1 cellular context compared by ENCODE assay signal in genomic region chr20:5950271-5951031, GRCh38.
A peak's percentile ranks its signal among the peaks of the same experiment; 100 is the strongest.
TF ChIP-seq lines count a peak whose summit lies in the region.

MCM8 (plus strand) TSS chr20:5950652; CDS start chr20:5952016, 1,364 bp downstream.
A gene with protein sequence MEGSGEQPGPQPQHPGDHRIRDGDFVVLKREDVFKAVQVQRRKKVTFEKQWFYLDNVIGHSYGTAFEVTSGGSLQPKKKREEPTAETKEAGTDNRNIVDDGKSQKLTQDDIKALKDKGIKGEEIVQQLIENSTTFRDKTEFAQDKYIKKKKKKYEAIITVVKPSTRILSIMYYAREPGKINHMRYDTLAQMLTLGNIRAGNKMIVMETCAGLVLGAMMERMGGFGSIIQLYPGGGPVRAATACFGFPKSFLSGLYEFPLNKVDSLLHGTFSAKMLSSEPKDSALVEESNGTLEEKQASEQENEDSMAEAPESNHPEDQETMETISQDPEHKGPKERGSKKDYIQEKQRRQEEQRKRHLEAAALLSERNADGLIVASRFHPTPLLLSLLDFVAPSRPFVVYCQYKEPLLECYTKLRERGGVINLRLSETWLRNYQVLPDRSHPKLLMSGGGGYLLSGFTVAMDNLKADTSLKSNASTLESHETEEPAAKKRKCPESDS (minus strand): TSS chr20:5950533. CDS start chr20:5950405, 128 bp downstream.

TF ChIP-seq in GM12878, 131 proteins besides CTCF, POLR2A, EP300 and RAD21 (continued from another document and continues in another):
- no peak for TF ChIP-seq ZBTB4 (CRISPR knock-in tag; IDR thresholded peaks at IDR 0.05)
- no peak for TF ChIP-seq RCOR1 (conservative IDR thresholded peaks at IDR 0.05; ENCODE audit: low read depth, low read length)
- no peak for TF ChIP-seq NRF1 (conservative IDR thresholded peaks at IDR 0.05; ENCODE audit: low read depth, low read length)
- peak; percentile 47; the same call in 1 of the 2 replicates for TF ChIP-seq TBL1XR1 (IDR thresholded peaks at IDR 0.05; ENCODE audit: low read depth, low read length)
- no peak for TF ChIP-seq ZBED1 (IDR thresholded peaks at IDR 0.05; ENCODE audit: borderline replicate concordance)
- TF ChIP-seq, protein P1, sequence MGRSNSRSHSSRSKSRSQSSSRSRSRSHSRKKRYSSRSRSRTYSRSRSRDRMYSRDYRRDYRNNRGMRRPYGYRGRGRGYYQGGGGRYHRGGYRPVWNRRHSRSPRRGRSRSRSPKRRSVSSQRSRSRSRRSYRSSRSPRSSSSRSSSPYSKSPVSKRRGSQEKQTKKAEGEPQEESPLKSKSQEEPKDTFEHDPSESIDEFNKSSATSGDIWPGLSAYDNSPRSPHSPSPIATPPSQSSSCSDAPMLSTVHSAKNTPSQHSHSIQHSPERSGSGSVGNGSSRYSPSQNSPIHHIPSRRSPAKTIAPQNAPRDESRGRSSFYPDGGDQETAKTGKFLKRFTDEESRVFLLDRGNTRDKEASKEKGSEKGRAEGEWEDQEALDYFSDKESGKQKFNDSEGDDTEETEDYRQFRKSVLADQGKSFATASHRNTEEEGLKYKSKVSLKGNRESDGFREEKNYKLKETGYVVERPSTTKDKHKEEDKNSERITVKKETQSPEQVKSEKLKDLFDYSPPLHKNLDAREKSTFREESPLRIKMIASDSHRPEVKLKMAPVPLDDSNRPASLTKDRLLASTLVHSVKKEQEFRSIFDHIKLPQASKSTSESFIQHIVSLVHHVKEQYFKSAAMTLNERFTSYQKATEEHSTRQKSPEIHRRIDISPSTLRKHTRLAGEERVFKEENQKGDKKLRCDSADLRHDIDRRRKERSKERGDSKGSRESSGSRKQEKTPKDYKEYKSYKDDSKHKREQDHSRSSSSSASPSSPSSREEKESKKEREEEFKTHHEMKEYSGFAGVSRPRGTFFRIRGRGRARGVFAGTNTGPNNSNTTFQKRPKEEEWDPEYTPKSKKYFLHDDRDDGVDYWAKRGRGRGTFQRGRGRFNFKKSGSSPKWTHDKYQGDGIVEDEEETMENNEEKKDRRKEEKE (IDR thresholded peaks at IDR 0.05) = no peak
- no peak for TF ChIP-seq STAT3 (IDR thresholded peaks at IDR 0.05; ENCODE audit: low read depth, low read length)
- TF ChIP-seq, protein P2, sequence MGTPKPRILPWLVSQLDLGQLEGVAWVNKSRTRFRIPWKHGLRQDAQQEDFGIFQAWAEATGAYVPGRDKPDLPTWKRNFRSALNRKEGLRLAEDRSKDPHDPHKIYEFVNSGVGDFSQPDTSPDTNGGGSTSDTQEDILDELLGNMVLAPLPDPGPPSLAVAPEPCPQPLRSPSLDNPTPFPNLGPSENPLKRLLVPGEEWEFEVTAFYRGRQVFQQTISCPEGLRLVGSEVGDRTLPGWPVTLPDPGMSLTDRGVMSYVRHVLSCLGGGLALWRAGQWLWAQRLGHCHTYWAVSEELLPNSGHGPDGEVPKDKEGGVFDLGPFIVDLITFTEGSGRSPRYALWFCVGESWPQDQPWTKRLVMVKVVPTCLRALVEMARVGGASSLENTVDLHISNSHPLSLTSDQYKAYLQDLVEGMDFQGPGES (IDR thresholded peaks at IDR 0.05) = no peak
- TF ChIP-seq, protein P3, sequence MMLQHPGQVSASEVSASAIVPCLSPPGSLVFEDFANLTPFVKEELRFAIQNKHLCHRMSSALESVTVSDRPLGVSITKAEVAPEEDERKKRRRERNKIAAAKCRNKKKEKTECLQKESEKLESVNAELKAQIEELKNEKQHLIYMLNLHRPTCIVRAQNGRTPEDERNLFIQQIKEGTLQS (IDR thresholded peaks at IDR 0.05; ENCODE audit: borderline replicate concordance, extremely low read depth, low read depth, low read length) = peak; percentile 30; the same call in 1 of the 2 replicates
- no peak for TF ChIP-seq JUNB (IDR thresholded peaks at IDR 0.05)
- TF ChIP-seq BACH1 (IDR thresholded peaks at IDR 0.05; ENCODE audit: borderline replicate concordance) = peak; percentile 61
- TF ChIP-seq ESRRA (IDR thresholded peaks at IDR 0.05; ENCODE audit: low read length) = no peak
- TF ChIP-seq CBFB (IDR thresholded peaks at IDR 0.05; ENCODE audit: low read depth) = peak; percentile 82; the same call in 1 of the 2 replicates
- peak; percentile 18 to 83; a peak in 2 of 4 replicates for TF ChIP-seq SRF (IDR thresholded peaks at IDR 0.05; ENCODE audit: low read depth in 2 of 2, low read length in 2 of 2)
- TF ChIP-seq, protein P4, sequence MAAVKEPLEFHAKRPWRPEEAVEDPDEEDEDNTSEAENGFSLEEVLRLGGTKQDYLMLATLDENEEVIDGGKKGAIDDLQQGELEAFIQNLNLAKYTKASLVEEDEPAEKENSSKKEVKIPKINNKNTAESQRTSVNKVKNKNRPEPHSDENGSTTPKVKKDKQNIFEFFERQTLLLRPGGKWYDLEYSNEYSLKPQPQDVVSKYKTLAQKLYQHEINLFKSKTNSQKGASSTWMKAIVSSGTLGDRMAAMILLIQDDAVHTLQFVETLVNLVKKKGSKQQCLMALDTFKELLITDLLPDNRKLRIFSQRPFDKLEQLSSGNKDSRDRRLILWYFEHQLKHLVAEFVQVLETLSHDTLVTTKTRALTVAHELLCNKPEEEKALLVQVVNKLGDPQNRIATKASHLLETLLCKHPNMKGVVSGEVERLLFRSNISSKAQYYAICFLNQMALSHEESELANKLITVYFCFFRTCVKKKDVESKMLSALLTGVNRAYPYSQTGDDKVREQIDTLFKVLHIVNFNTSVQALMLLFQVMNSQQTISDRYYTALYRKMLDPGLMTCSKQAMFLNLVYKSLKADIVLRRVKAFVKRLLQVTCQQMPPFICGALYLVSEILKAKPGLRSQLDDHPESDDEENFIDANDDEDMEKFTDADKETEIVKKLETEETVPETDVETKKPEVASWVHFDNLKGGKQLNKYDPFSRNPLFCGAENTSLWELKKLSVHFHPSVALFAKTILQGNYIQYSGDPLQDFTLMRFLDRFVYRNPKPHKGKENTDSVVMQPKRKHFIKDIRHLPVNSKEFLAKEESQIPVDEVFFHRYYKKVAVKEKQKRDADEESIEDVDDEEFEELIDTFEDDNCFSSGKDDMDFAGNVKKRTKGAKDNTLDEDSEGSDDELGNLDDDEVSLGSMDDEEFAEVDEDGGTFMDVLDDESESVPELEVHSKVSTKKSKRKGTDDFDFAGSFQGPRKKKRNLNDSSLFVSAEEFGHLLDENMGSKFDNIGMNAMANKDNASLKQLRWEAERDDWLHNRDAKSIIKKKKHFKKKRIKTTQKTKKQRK (IDR thresholded peaks at IDR 0.05; ENCODE audit: low read depth, low read length) = no peak
- no peak for TF ChIP-seq ZZZ3 (IDR thresholded peaks at IDR 0.05; ENCODE audit: control insufficient read depth, insufficient read length, low read depth)
- TF ChIP-seq, protein P5, sequence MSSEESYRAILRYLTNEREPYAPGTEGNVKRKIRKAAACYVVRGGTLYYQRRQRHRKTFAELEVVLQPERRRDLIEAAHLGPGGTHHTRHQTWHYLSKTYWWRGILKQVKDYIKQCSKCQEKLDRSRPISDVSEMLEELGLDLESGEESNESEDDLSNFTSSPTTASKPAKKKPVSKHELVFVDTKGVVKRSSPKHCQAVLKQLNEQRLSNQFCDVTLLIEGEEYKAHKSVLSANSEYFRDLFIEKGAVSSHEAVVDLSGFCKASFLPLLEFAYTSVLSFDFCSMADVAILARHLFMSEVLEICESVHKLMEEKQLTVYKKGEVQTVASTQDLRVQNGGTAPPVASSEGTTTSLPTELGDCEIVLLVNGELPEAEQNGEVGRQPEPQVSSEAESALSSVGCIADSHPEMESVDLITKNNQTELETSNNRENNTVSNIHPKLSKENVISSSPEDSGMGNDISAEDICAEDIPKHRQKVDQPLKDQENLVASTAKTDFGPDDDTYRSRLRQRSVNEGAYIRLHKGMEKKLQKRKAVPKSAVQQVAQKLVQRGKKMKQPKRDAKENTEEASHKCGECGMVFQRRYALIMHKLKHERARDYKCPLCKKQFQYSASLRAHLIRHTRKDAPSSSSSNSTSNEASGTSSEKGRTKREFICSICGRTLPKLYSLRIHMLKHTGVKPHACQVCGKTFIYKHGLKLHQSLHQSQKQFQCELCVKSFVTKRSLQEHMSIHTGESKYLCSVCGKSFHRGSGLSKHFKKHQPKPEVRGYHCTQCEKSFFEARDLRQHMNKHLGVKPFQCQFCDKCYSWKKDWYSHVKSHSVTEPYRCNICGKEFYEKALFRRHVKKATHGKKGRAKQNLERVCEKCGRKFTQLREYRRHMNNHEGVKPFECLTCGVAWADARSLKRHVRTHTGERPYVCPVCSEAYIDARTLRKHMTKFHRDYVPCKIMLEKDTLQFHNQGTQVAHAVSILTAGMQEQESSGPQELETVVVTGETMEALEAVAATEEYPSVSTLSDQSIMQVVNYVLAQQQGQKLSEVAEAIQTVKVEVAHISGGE (CRISPR knock-in tag; IDR thresholded peaks at IDR 0.05) = no peak
- no peak for TF ChIP-seq FOXM1 (IDR thresholded peaks at IDR 0.05; ENCODE audit: low read depth, low read length)
- TF ChIP-seq RAD51 (IDR thresholded peaks at IDR 0.05) = peak; percentile 81
- TF ChIP-seq CBX3 (IDR thresholded peaks at IDR 0.05; ENCODE audit: borderline replicate concordance, low read depth) = no peak
- TF ChIP-seq ZNF207 (IDR thresholded peaks at IDR 0.05; ENCODE audit: borderline replicate concordance) = no peak; the same call in 1 of the 2 replicates
- TF ChIP-seq TARDBP (IDR thresholded peaks at IDR 0.05; ENCODE audit: borderline replicate concordance) = no peak
- TF ChIP-seq NFIC (IDR thresholded peaks at IDR 0.05; ENCODE audit: low read depth, low read length) = no peak
- peak; percentile 74; the same call in 2 of the 3 replicates for TF ChIP-seq POU2F2 (IDR thresholded peaks at IDR 0.05; ENCODE audit: borderline replicate concordance, low read depth, low read length)
- no peak for TF ChIP-seq NFYA (IDR thresholded peaks at IDR 0.05; ENCODE audit: borderline replicate concordance, low read depth, low read length)
- TF ChIP-seq RUNX3 (IDR thresholded peaks at IDR 0.05; ENCODE audit: low read length) = peak; percentile 87
- TF ChIP-seq POLR2AphosphoS2 (IDR thresholded peaks at IDR 0.05; ENCODE audit: low read depth, low read length) = no peak
- TF ChIP-seq TAF1 (IDR thresholded peaks at IDR 0.05; ENCODE audit: borderline replicate concordance, low read depth, low read length) = peak; percentile 70; the same call in 1 of the 2 replicates
- TF ChIP-seq RELA (IDR thresholded peaks at IDR 0.05; ENCODE audit: borderline replicate concordance, partially characterized antibody) = no peak
- peak; percentile 99 for TF ChIP-seq MXI1 (IDR thresholded peaks at IDR 0.05; ENCODE audit: low read depth, low read length)
- TF ChIP-seq ASH2L (IDR thresholded peaks at IDR 0.05; ENCODE audit: borderline replicate concordance, low read depth) = no peak
- TF ChIP-seq ZNF687 (IDR thresholded peaks at IDR 0.05) = 0 out of 2 replicates have a peak, but pooled peaks have one; percentile 30
- peak; percentile 91 for TF ChIP-seq ELK1 (IDR thresholded peaks at IDR 0.05; ENCODE audit: low read depth, low read length)
- peak; percentile 79; the same call in 1 of the 2 replicates for TF ChIP-seq NBN (IDR thresholded peaks at IDR 0.05)
